18 cellular contexts compared by ENCODE assay signal in genomic region chr1:244053831-244054230, GRCh38. TPM values are rescaled to one million over a fixed set of nuclear protein-coding genes. Genes with fewer than 3 reads are reported as not detected.
A peak's percentile ranks its signal among the peaks of the same experiment; 100 is the strongest.
DNase-seq lines count a peak whose midpoint lies in the region; ATAC-seq and TF ChIP-seq lines count a peak whose summit lies in the region.
"Had no signal": no experiment of that assay in that cellular context is flagged by ENCODE, and none has a peak within 500 bp of the region (broad histone marks: within the 10 kb centered on the region; RNA-seq: fewer than 3 reads in every experiment).

No MANE protein-coding gene starts in this region.

- no peaks in the 10 kb centered on the region for H3K9me3 Mint-ChIP-seq in endodermal cell
- no peaks in the 10 kb centered on the region for H3K9me3 Mint-ChIP-seq in stimulated activated naive B cell treated with anti-CD40 and anti-IgM and Interleukin-4, amounts not matched to agents 10 μg/mL and 1 μg/mL and 100 μg/mL, for 72 hours

- H3K9me3 ChIP-seq in SK-N-SH = no peaks in the 10 kb centered on the region
- H3K9me3 ChIP-seq in endodermal cell (ENCODE audit: control insufficient read depth, low read length) = no peaks in the 10 kb centered on the region
- H3K9me3 ChIP-seq in neutrophil = no peaks in the 10 kb centered on the region
- H3K9me3 ChIP-seq: ovary had no signal

- POLR2A ChIA-PET in SK-N-SH (lab: Yijun Ruan, JAX) = no interaction called here

- no peaks in the 10 kb centered on the region for H3K27me3 Mint-ChIP-seq in endodermal cell (ENCODE audit: insufficient read depth)
- no peaks in the 10 kb centered on the region for H3K27me3 Mint-ChIP-seq in stimulated activated naive B cell treated with anti-CD40 and anti-IgM and Interleukin-4, amounts not matched to agents 10 μg/mL and 1 μg/mL and 100 μg/mL, for 72 hours

- H3K4me3 Mint-ChIP-seq in endodermal cell = no peak overlapping the region
- H3K4me3 Mint-ChIP-seq in stimulated activated naive B cell treated with anti-CD40 and anti-IgM and Interleukin-4, amounts not matched to agents 10 μg/mL and 1 μg/mL and 100 μg/mL, for 72 hours = no peak overlapping the region

- TF ChIP-seq CTCF in SK-N-SH (IDR thresholded peaks at IDR 0.05) = no peak
- no peak for TF ChIP-seq CTCF in endodermal cell (conservative IDR thresholded peaks at IDR 0.05)
- no peak for TF ChIP-seq CTCF in neutrophil (IDR thresholded peaks at IDR 0.05)

- peaks cover 29% of the 10 kb centered on the region for H4K20me1 ChIP-seq in SK-N-SH (ENCODE audit: insufficient read depth)

- peaks cover 6% of the 10 kb centered on the region for H3K36me3 Mint-ChIP-seq in endodermal cell (ENCODE audit: low read depth)
- peaks cover 3 to 4% of the 10 kb centered on the region in 2 donors for H3K36me3 Mint-ChIP-seq in stimulated activated naive B cell treated with anti-CD40 and anti-IgM and Interleukin-4, amounts not matched to agents 10 μg/mL and 1 μg/mL and 100 μg/mL, for 72 hours

- peaks cover 30% of the 10 kb centered on the region for H3F3A ChIP-seq in SK-N-SH (replicated peaks; ENCODE audit: insufficient read depth)

- H3K9me2 ChIP-seq in SK-N-SH = no peaks in the 10 kb centered on the region

- H3K27ac Mint-ChIP-seq in endodermal cell = no peak overlapping the region
- H3K27ac Mint-ChIP-seq in stimulated activated naive B cell treated with anti-CD40 and anti-IgM and Interleukin-4, amounts not matched to agents 10 μg/mL and 1 μg/mL and 100 μg/mL, for 72 hours = no peak overlapping the region

- no peak overlapping the region for H3K9ac ChIP-seq in SK-N-SH
- H3K9ac ChIP-seq in endodermal cell (ENCODE audit: extremely low read depth, low read length, poor library complexity, severe bottlenecking) = no peak overlapping the region

- 89% methylated on average over 11 of the region's 11 CpGs for WGBS in SK-N-SH (ENCODE audit: low lambda C conversion rate)
- 80 to 89% methylated on average over 11 of the region's 11 CpGs for WGBS in endodermal cell (ENCODE audit: insufficient coverage in 1 of 2, insufficient read length in 1 of 2), 2 experiments

- H3K4me1 Mint-ChIP-seq in endodermal cell = peaks cover 19% of the 10 kb centered on the region
- peaks cover 13 to 22% of the 10 kb centered on the region in 2 donors for H3K4me1 Mint-ChIP-seq in stimulated activated naive B cell treated with anti-CD40 and anti-IgM and Interleukin-4, amounts not matched to agents 10 μg/mL and 1 μg/mL and 100 μg/mL, for 72 hours

- H3K4me2 ChIP-seq in SK-N-SH = peak overlapping the region; percentile 96; the same call in 1 of the 2 replicates
- H3K4me2 ChIP-seq: smooth muscle cell had no signal

- H3K4me3 ChIP-seq in SK-N-SH (ENCODE audit: low read depth in 2 of 2, low read length in 1 of 2) (no peak overlapping the region), endodermal cell (ENCODE audit: low read length) (peak overlapping the region; percentile 97), neutrophil (ENCODE audit: low read depth in 1 of 2, low read length in 1 of 2) (no peak overlapping the region)
- H3K4me3 ChIP-seq: ovary, PC-9, smooth muscle cell had no signal

- no peaks in the 10 kb centered on the region for H3K27me3 ChIP-seq in SK-N-SH (ENCODE audit: insufficient read depth)
- H3K27me3 ChIP-seq in endodermal cell (ENCODE audit: control insufficient read depth, insufficient read depth, low read length, poor library complexity, severe bottlenecking) = no peaks in the 10 kb centered on the region
- no peaks in the 10 kb centered on the region for H3K27me3 ChIP-seq in neutrophil
- H3K27me3 ChIP-seq: ovary had no signal

- H3K36me3 ChIP-seq in SK-N-SH (replicated peaks in 1 of 2; ENCODE audit: control insufficient read depth in 1 of 2, insufficient read depth in 2 of 2, low read length in 1 of 2) (peaks cover 28 to 44% of the 10 kb centered on the region in 2 experiments), endodermal cell (ENCODE audit: control insufficient read depth, insufficient read depth, low read length) (peaks cover 17% of the 10 kb centered on the region), neutrophil (peaks cover 46% of the 10 kb centered on the region)
- H3K36me3 ChIP-seq: ovary had no signal

- DNase-seq in SK-N-SH = no peak
- no peak for DNase-seq in endodermal cell
- no peak for DNase-seq in stimulated activated naive B cell treated with anti-CD40 and anti-IgM and Interleukin-4, amounts not matched to agents 10 μg/mL and 1 μg/mL and 100 μg/mL, for 72 hours
- DNase-seq: activated CD8-positive, alpha-beta memory T cell treated with anti-CD3 and anti-CD28 coated beads, Interleukin-2, amount 50 U/mL, for 4 hours; activated gamma-delta T cell; NCI-H1092; NCI-H748 treated with DMSO at 0.1 percent for 48 hours; ovary; PC-9; stimulated activated CD4-positive, alpha-beta T cell treated with anti-CD3 and anti-CD28 coated beads, Interleukin-4, amount 100 ng/mL, for 4 hours had no signal

- H3K27ac ChIP-seq in SK-N-SH (ENCODE audit: low read depth in 2 of 2, low read length in 1 of 2) = peak overlapping the region in 1 of 2 experiments; percentile 64; a peak in 2 of 4 replicates
- H3K27ac ChIP-seq in endodermal cell (ENCODE audit: low read depth, low read length) = peak overlapping the region; percentile 91
- H3K27ac ChIP-seq in neutrophil = peak overlapping the region; percentile 8
- H3K27ac ChIP-seq: C4-2B, ovary, PC-9 had no signal

- no peak for ATAC-seq in SK-N-SH treated with all-trans-retinoic acid at 6 μM for 48 hours
- ATAC-seq in HG03108 (IDR thresholded peaks at IDR 0.05; ENCODE audit: unreplicated experiment) = no peak
- ATAC-seq in HG03442 (IDR thresholded peaks at IDR 0.05; ENCODE audit: unreplicated experiment) = no peak
- ATAC-seq in stimulated activated naive B cell treated with anti-CD40 and anti-IgM and Interleukin-4, amounts not matched to agents 10 μg/mL and 1 μg/mL and 100 μg/mL, for 72 hours (replicated peaks) = no peak
- ATAC-seq in HG03520 (IDR thresholded peaks at IDR 0.05; ENCODE audit: unreplicated experiment) = no peak
- ATAC-seq: left lobe of liver had no signal

- no peak for TF ChIP-seq RAD21 in SK-N-SH (IDR thresholded peaks at IDR 0.05; ENCODE audit: low read length)

- no peak overlapping the region for H2AFZ ChIP-seq in SK-N-SH (ENCODE audit: low read depth)
- H2AFZ ChIP-seq: PC-9 had no signal

- H3K79me2 ChIP-seq in SK-N-SH (ENCODE audit: insufficient read depth) = peaks cover 82% of the 10 kb centered on the region

- CTCF ChIA-PET in SK-N-SH (lab: Yijun Ruan, JAX) = interaction anchor here (1.3 kb wide), 1 partner anchor 8 kb away, joined by 3 read pairs; no protein-coding TSS in a partner anchor

- TF ChIP-seq EP300 in SK-N-SH (IDR thresholded peaks at IDR 0.05; ENCODE audit: borderline replicate concordance in 1 of 2, low read depth in 1 of 2, low read length in 1 of 2) = no peak

- H3K4me1 ChIP-seq in SK-N-SH (ENCODE audit: control insufficient read depth in 1 of 2, insufficient read depth in 2 of 2, low read depth in 1 of 2, low read length in 1 of 2) = peaks cover 17 to 61% of the 10 kb centered on the region in 2 experiments; a peak in 3 of 4 replicates
- H3K4me1 ChIP-seq in endodermal cell (ENCODE audit: control insufficient read depth, insufficient read depth, low read length) = peaks cover 27% of the 10 kb centered on the region
- H3K4me1 ChIP-seq in neutrophil (ENCODE audit: control insufficient read depth in 1 of 2, insufficient read depth in 1 of 2, low read depth in 1 of 2, low read length in 1 of 2) = peaks cover 38 to 43% of the 10 kb centered on the region in 2 experiments

TF ChIP-seq in SK-N-SH, 30 proteins besides CTCF, POLR2A, EP300 and RAD21:
- TF ChIP-seq YY1 (IDR thresholded peaks at IDR 0.05; ENCODE audit: low read depth) (no peak), MEF2A (IDR thresholded peaks at IDR 0.05; ENCODE audit: borderline replicate concordance, low read depth) (no peak), FOSL2 (IDR thresholded peaks at IDR 0.05; ENCODE audit: borderline replicate concordance, low read depth) (no peak), GATA2 (CRISPR knock-in tag; IDR thresholded peaks at IDR 0.05) (no peak), EZH2phosphoT487 (IDR thresholded peaks at IDR 0.05; ENCODE audit: borderline replicate concordance, low read depth) (no peak)
TF ChIP-seq in SK-N-SH: peak in this region for 0.

TF ChIP-seq in SK-N-SH treated with all-trans-retinoic acid at 6 μM for 48 hours, 23 proteins besides CTCF, POLR2A, EP300 and RAD21:
- no peak for TF ChIP-seq SNAI2 (CRISPR knock-in tag; IDR thresholded peaks at IDR 0.05)
TF ChIP-seq in SK-N-SH treated with all-trans-retinoic acid at 6 μM for 48 hours: peak in this region for 0.

RNA-seq across cellular contexts. Expression of gene ZBTB18, which starts 2.7 kb away (rescaled TPM):
- 19.3 and 21.3 TPM in 2 replicates for polyA plus RNA-seq in SK-N-SH (2012; rRNA removed)
- polyA plus RNA-seq in SK-N-SH (2012; cell fraction: cytosol; rRNA removed) = 19.9 and 20.2 TPM in 2 replicates
- polyA plus RNA-seq in SK-N-SH (2012; cell fraction: nucleus; rRNA removed) = 35.1 and 43.3 TPM in 2 replicates
- total RNA-seq in endodermal cell = 10 to 100 TPM; 15.4 to 17.9 TPM
- polyA plus RNA-seq in endodermal cell (2013, experiment 1 of 2) = 56.0 TPM
- polyA plus RNA-seq in endodermal cell (2013, experiment 2 of 2) = 50.5 TPM
